8 cellular contexts compared by ENCODE assay signal in the genomic region with DNA sequence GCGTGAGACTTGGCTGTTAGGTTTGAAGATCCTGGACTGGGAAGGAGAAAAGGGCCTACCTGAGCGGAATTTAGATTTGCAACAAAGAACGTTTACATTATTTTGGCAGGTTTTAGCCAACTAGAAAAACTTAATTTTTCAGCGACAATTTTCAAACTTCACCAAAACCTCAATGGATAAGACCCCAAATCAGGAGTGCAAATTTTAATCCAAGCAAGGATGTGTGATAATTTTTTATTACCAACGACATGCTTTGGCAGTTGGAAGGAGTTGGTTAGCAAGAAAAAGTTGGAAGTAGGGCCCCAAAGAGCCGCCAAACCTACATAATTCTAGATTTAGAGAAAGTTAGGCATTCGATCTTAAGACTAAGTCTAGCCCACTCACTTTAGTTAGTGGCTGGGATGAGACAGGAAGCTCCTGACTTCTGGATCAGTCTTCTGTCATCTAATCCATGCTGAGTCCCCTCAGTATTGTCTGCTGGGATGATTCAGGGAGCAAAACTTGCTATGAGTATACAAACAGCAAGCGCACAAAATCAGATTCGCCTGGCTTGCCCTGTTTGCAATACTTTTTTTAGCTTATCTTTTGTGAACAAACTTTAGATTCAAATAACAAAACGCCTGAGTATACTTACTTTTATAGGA. TPM values are rescaled to one million over a fixed set of nuclear protein-coding genes. Genes with fewer than 3 reads are reported as not detected.
DNase-seq lines count a peak whose midpoint lies in the region; ATAC-seq and TF ChIP-seq lines count a peak whose summit lies in the region.

No MANE protein-coding gene starts in this region.

- no peaks in the 10 kb centered on the region for H3K27me3 ChIP-seq in tibial nerve

- no peaks in the 10 kb centered on the region for H3K9me3 Mint-ChIP-seq in activated naive CD4-positive, alpha-beta T cell treated with anti-CD3 and anti-CD28 coated beads, Interleukin-2, amount 10 ng/mL, durations not matched to agents 7 days and 5 days

- no peak for ATAC-seq in GM18519 (IDR thresholded peaks at IDR 0.05; ENCODE audit: low FRiP score, unreplicated experiment)

- H3K36me3 ChIP-seq in tibial nerve: no peaks in the 10 kb centered on the region

- DNase-seq in activated naive CD4-positive, alpha-beta T cell treated with anti-CD3 and anti-CD28 coated beads, Interleukin-2, amount 10 ng/mL, durations not matched to agents 7 days and 5 days: no peak
- DNase-seq in activated naive CD4-positive, alpha-beta T cell (lab: John Stamatoyannopoulos, UW): no peak
- DNase-seq in kidney glomerular epithelial cell (lab: John Stamatoyannopoulos, UW): peak; percentile 40
- DNase-seq in tibial nerve (ENCODE audit: low spot score in 2 of 2): no peak
- DNase-seq in NCI-H524 treated with DMSO at 0.1 percent for 48 hours (lab: John Stamatoyannopoulos, UW): no peak
- no peak for DNase-seq in SK-N-DZ (ENCODE audit: low spot score)

- no peak for TF ChIP-seq EP300 in tibial nerve (IDR thresholded peaks at IDR 0.05)

- peaks cover 8% of the 10 kb centered on the region for H3K36me3 Mint-ChIP-seq in activated naive CD4-positive, alpha-beta T cell treated with anti-CD3 and anti-CD28 coated beads, Interleukin-2, amount 10 ng/mL, durations not matched to agents 7 days and 5 days

- peaks cover 0 to 40% (median 20%) of the 10 kb centered on the region in 4 donors for H3K4me1 ChIP-seq in tibial nerve

- no peaks in the 10 kb centered on the region for H3K9me3 ChIP-seq in tibial nerve

- no peak overlapping the region for H3K27ac Mint-ChIP-seq in activated naive CD4-positive, alpha-beta T cell treated with anti-CD3 and anti-CD28 coated beads, Interleukin-2, amount 10 ng/mL, durations not matched to agents 7 days and 5 days

- H3K27ac ChIP-seq in angular gyrus (ENCODE audit: low read depth, low read length): peak overlapping the region; percentile 82
- peak overlapping the region; percentile 97 to 99 (median 98) for H3K27ac ChIP-seq in tibial nerve

- CTCF ChIA-PET in activated naive CD4-positive, alpha-beta T cell treated with anti-CD3 and anti-CD28 coated beads, Interleukin-2, amount 10 ng/mL, durations not matched to agents 7 days and 5 days (lab: Charles Lee): interaction anchor here (1.2 kb wide), 1 partner anchor 80 kb away, joined by 3 read pairs; no protein-coding TSS in a partner anchor

- H3K27me3 Mint-ChIP-seq in activated naive CD4-positive, alpha-beta T cell treated with anti-CD3 and anti-CD28 coated beads, Interleukin-2, amount 10 ng/mL, durations not matched to agents 7 days and 5 days: peaks cover 4% of the 10 kb centered on the region

- no peak for TF ChIP-seq POLR2A in tibial nerve (IDR thresholded peaks at IDR 0.05)

- TF ChIP-seq CTCF in tibial nerve (IDR thresholded peaks at IDR 0.05): no peak

- H3K4me1 Mint-ChIP-seq in activated naive CD4-positive, alpha-beta T cell treated with anti-CD3 and anti-CD28 coated beads, Interleukin-2, amount 10 ng/mL, durations not matched to agents 7 days and 5 days: peaks cover 42% of the 10 kb centered on the region

- H3K4me3 ChIP-seq in tibial nerve: peak overlapping the region; percentile 39 to 99 (median 88)

- peak overlapping the region; percentile 68 for H3K4me3 Mint-ChIP-seq in activated naive CD4-positive, alpha-beta T cell treated with anti-CD3 and anti-CD28 coated beads, Interleukin-2, amount 10 ng/mL, durations not matched to agents 7 days and 5 days

- 41 to 44% methylated on average over 10 of the region's 10 CpGs for WGBS in tibial nerve, 2 donors

RNA-seq across cellular contexts. Expression of a gene that starts 0.8 kb away (rescaled TPM):
- total RNA-seq in tibial nerve: 100 to 1,000 TPM in 1 of 4 donors, 10 to 100 TPM in 3; 59.8 to 120 (median 88.8) TPM
- polyA plus RNA-seq in SK-N-DZ (2014; cell fraction: cytosol; rRNA removed): 27.3 and 31.2 TPM in 2 replicates
- polyA plus RNA-seq in SK-N-DZ (2014; cell fraction: nucleus; rRNA removed): 11.9 and 16.3 TPM in 2 replicates
